6 cellular contexts compared by ENCODE assay signal in the genomic region with DNA sequence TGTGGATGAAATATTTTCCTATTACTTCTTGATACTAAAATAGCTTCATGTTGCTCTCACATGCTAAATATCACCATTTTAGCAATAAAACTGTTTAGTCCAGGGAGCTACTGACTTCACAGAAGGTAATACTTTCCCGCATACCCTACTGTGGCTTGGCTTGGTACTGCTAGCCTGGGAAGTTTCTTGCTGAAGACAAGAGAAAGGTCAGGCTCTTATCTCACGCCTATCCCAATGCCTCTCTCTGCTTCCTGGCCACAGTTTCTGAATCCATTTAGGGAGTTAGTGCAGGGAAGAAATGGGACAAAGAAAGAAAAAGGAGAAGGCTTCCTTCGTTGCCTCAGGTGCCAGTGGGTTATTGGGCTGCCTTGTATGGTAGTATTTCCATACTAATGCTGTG.
"Had no signal": no experiment of that assay in that cellular context is flagged by ENCODE, and none has a peak within 500 bp of the region (broad histone marks: within the 10 kb centered on the region; RNA-seq: fewer than 3 reads in every experiment).

No MANE protein-coding gene starts in this region.

- H3K27ac ChIP-seq: GM23248 had no signal

- H3K9ac ChIP-seq: GM23248 had no signal

- H3K4me3 ChIP-seq: GM23248, K562 had no signal

- H3K27ac Mint-ChIP-seq: H9 had no signal

- DNase-seq: GM23248, H9, HCEC 1CT, IMR-90, KG1 had no signal

- ATAC-seq: K562 had no signal

- H3K9me3 Mint-ChIP-seq: H9 had no signal

- H3K4me3 Mint-ChIP-seq: H9 had no signal
